Comparison of ENCODE assay signal across 16 cellular contexts in genomic region chr6:145508107-145508506, GRCh38.
A peak's percentile ranks its signal among the peaks of the same experiment; 100 is the strongest.
DNase-seq lines count a peak whose midpoint lies in the region; ATAC-seq and TF ChIP-seq lines count a peak whose summit lies in the region.
"Had no signal": no experiment of that assay in that cellular context is flagged by ENCODE, and none has a peak within 500 bp of the region (broad histone marks: within the 10 kb centered on the region; RNA-seq: fewer than 3 reads in every experiment).

No MANE protein-coding gene starts in this region.

- ATAC-seq in DND-41 (ENCODE audit: insufficient read depth, low read depth) (no peak), RWPE2 (ENCODE audit: low read depth) (no peak), foreskin keratinocyte (peak; percentile 57)
- ATAC-seq: psoas muscle had no signal

- DNase-seq in DND-41: no peak
- peak; percentile 14 for DNase-seq in HEK293T (ENCODE audit: extremely low spot score)
- no peak for DNase-seq in RWPE2 (ENCODE audit: low spot score)
- no peak for DNase-seq in foreskin keratinocyte
- DNase-seq in putamen (ENCODE audit: low spot score): no peak
- DNase-seq in thyroid gland: no peak
- no peak for DNase-seq in HPDE6-E6E7 (ENCODE audit: extremely low spot score)
- no peak for DNase-seq in esophagus muscularis mucosa (ENCODE audit: extremely low spot score)
- DNase-seq: anterior cingulate cortex; effector CD8-positive, alpha-beta T cell; kidney glomerular epithelial cell; NCI-H2171 treated with DMSO at 0.1 percent for 48 hours; psoas muscle; stimulated activated CD4-positive, alpha-beta T cell treated with anti-CD3 and anti-CD28 coated beads, Interleukin-4, amount 100 ng/mL, for 24 hours; stimulated activated naive CD4-positive, alpha-beta T cell treated with Interleukin-2 at 50 U/mL for 16 hours had no signal

- CTCF ChIA-PET in HEK293T (lab: Yijun Ruan, JAX): no interaction called here

- 75% methylated on average over 1 of the region's 1 CpG; no CpG with 5 or more reads in 1 of the 2 donors for WGBS in thyroid gland, 2 donors
- WGBS in esophagus muscularis mucosa: 100% methylated on average over 1 of the region's 1 CpG

- no peak for TF ChIP-seq EP300 in esophagus muscularis mucosa (IDR thresholded peaks at IDR 0.05)

- intact Hi-C loops in thyroid gland (cut with DNase I): no loop called here
- intact Hi-C loops in esophagus muscularis mucosa (cut with DNase I): no loop called here

- H3K9ac ChIP-seq in DND-41 (ENCODE audit: low read depth, low read length): no peak overlapping the region
- H3K9ac ChIP-seq: BLaER1 treated with 17β-estradiol and CSF1 and Interleukin-3, amounts not matched to agents 10 nM and 100 nM had no signal

- TF ChIP-seq CTCF in DND-41 (IDR thresholded peaks at IDR 0.05; ENCODE audit: borderline replicate concordance, extremely low read depth, low read length, poor library complexity, severe bottlenecking) (peak; percentile 4), RWPE2 (IDR thresholded peaks at IDR 0.05; ENCODE audit: poor library complexity, severe bottlenecking) (peak; percentile 13), foreskin keratinocyte (conservative IDR thresholded peaks at IDR 0.05) (peak; percentile 60), thyroid gland (IDR thresholded peaks at IDR 0.05) (no peak), esophagus muscularis mucosa (IDR thresholded peaks at IDR 0.05) (no peak)

- H4K20me1 ChIP-seq in DND-41 (ENCODE audit: insufficient read depth, low read length): no peaks in the 10 kb centered on the region
- H4K20me1 ChIP-seq: BLaER1 treated with 17β-estradiol and CSF1 and Interleukin-3, amounts not matched to agents 10 nM and 100 nM had no signal

- POLR2A ChIA-PET in HEK293T (lab: Yijun Ruan, JAX): no interaction called here

- TF ChIP-seq POLR2A in thyroid gland (IDR thresholded peaks at IDR 0.05) (no peak), esophagus muscularis mucosa (IDR thresholded peaks at IDR 0.05; ENCODE audit: low read depth) (no peak)

- H3K27me3 ChIP-seq in DND-41 (ENCODE audit: insufficient read depth, low read length, poor library complexity) (no peaks in the 10 kb centered on the region), RWPE2 (ENCODE audit: insufficient read depth, poor library complexity, severe bottlenecking) (no peaks in the 10 kb centered on the region), foreskin keratinocyte (no peaks in the 10 kb centered on the region), thyroid gland (no peaks in the 10 kb centered on the region), esophagus muscularis mucosa (no peaks in the 10 kb centered on the region)
- H3K27me3 ChIP-seq: BLaER1 treated with 17β-estradiol and CSF1 and Interleukin-3, amounts not matched to agents 10 nM and 100 nM had no signal

- no peaks in the 10 kb centered on the region for H3K36me3 ChIP-seq in DND-41 (ENCODE audit: insufficient read depth, low read length)
- H3K36me3 ChIP-seq in RWPE2 (ENCODE audit: low read depth): no peaks in the 10 kb centered on the region
- H3K36me3 ChIP-seq in thyroid gland: no peaks in the 10 kb centered on the region
- H3K36me3 ChIP-seq in esophagus muscularis mucosa: no peaks in the 10 kb centered on the region
- H3K36me3 ChIP-seq: BLaER1 treated with 17β-estradiol and CSF1 and Interleukin-3, amounts not matched to agents 10 nM and 100 nM had no signal

- no peaks in the 10 kb centered on the region for H3K79me2 ChIP-seq in DND-41 (ENCODE audit: insufficient read depth, low read length)

- no peak overlapping the region for H2AFZ ChIP-seq in DND-41 (ENCODE audit: low read depth, low read length)

- H3K27ac ChIP-seq in DND-41 (ENCODE audit: low read length) (no peak overlapping the region), RWPE2 (ENCODE audit: poor library complexity, severe bottlenecking) (no peak overlapping the region), foreskin keratinocyte (no peak overlapping the region), thyroid gland (no peak overlapping the region), esophagus muscularis mucosa (replicated peaks in 1 of 4) (no peak overlapping the region)
- H3K27ac ChIP-seq: BLaER1 treated with 17β-estradiol and CSF1 and Interleukin-3, amounts not matched to agents 10 nM and 100 nM; psoas muscle had no signal

- H3K4me3 ChIP-seq in DND-41 (ENCODE audit: low read depth in 1 of 2, low read length in 2 of 2) (no peak overlapping the region), RWPE2 (ENCODE audit: severe bottlenecking) (no peak overlapping the region), thyroid gland (replicated peaks in 1 of 3) (no peak overlapping the region), esophagus muscularis mucosa (no peak overlapping the region)
- H3K4me3 ChIP-seq: BLaER1 treated with 17β-estradiol and CSF1 and Interleukin-3, amounts not matched to agents 10 nM and 100 nM; psoas muscle had no signal

- H3K4me1 ChIP-seq in DND-41 (ENCODE audit: insufficient read depth, low read length): no peaks in the 10 kb centered on the region
- peaks cover 3% of the 10 kb centered on the region for H3K4me1 ChIP-seq in RWPE2 (ENCODE audit: insufficient read depth, poor library complexity, severe bottlenecking)
- H3K4me1 ChIP-seq in foreskin keratinocyte: no peaks in the 10 kb centered on the region
- no peaks in the 10 kb centered on the region for H3K4me1 ChIP-seq in thyroid gland
- H3K4me1 ChIP-seq in esophagus muscularis mucosa: no peaks in the 10 kb centered on the region
- H3K4me1 ChIP-seq: BLaER1 treated with 17β-estradiol and CSF1 and Interleukin-3, amounts not matched to agents 10 nM and 100 nM had no signal

- peaks cover 11% of the 10 kb centered on the region for H3K9me3 ChIP-seq in DND-41 (ENCODE audit: insufficient read depth, low read length, severe bottlenecking)
- H3K9me3 ChIP-seq in RWPE2 (ENCODE audit: severe bottlenecking): peaks cover 9% of the 10 kb centered on the region
- H3K9me3 ChIP-seq in thyroid gland: no peaks in the 10 kb centered on the region
- peaks cover 0 to 28% (median 18%) of the 10 kb centered on the region in 4 donors for H3K9me3 ChIP-seq in esophagus muscularis mucosa

- H3K4me2 ChIP-seq in DND-41 (ENCODE audit: insufficient read depth, low read length): no peak overlapping the region
- H3K4me2 ChIP-seq: BLaER1 treated with 17β-estradiol and CSF1 and Interleukin-3, amounts not matched to agents 10 nM and 100 nM had no signal

TF ChIP-seq in HEK293T, 16 proteins besides CTCF, POLR2A, EP300 and RAD21:
- no peak for TF ChIP-seq NFRKB (IDR thresholded peaks at IDR 0.05)
- no peak for TF ChIP-seq LEF1 (IDR thresholded peaks at IDR 0.05; ENCODE audit: borderline replicate concordance)
- TF ChIP-seq BHLHE40 (IDR thresholded peaks at IDR 0.05; ENCODE audit: borderline replicate concordance): no peak
- TF ChIP-seq TARDBP (IDR thresholded peaks at IDR 0.05): no peak

Comparison
In these comparisons a context has a peak if more than half of its experiments do, and no peak if none do; other contexts are left out.
1. CTCF ChIP-seq: peak in DND-41 (single experiment), RWPE2 (single experiment) and foreskin keratinocyte (single experiment); none in thyroid gland (0 of 6) and esophagus muscularis mucosa (0 of 3).